In genomic region chr4:70559216-70559830, GRCh38 we compare ENCODE assay signal across 9 cellular contexts. TPM values are rescaled to one million over a fixed set of nuclear protein-coding genes. Genes with fewer than 3 reads are reported as not detected.
DNase-seq lines count a peak whose midpoint lies in the region; ATAC-seq and TF ChIP-seq lines count a peak whose summit lies in the region.
"Had no signal": no experiment of that assay in that cellular context is flagged by ENCODE, and none has a peak within 500 bp of the region (broad histone marks: within the 10 kb centered on the region; RNA-seq: fewer than 3 reads in every experiment).

No MANE protein-coding gene starts in this region.

- H3K4me1 Mint-ChIP-seq in glutamatergic neuron (ENCODE audit: low read depth, unreplicated experiment): no peaks in the 10 kb centered on the region

- no peaks in the 10 kb centered on the region for H3K36me3 Mint-ChIP-seq in glutamatergic neuron (ENCODE audit: unreplicated experiment)

- DNase-seq in AG09309 (ENCODE audit: low read depth) (peak; percentile 3), GM12865 (ENCODE audit: low read depth) (peak; percentile 46), NCI-H460 (ENCODE audit: extremely low read depth, low read depth) (peak; percentile 41), glutamatergic neuron (peak; percentile 54), retinal pigment epithelial cell (ENCODE audit: low read depth) (no peak)
- peak; percentile 13 for DNase-seq in activated naive CD4-positive, alpha-beta T cell treated with Interleukin-2 at 50 U/mL for 16 hours
- DNase-seq in activated effector memory CD4-positive, alpha-beta T cell treated with Interleukin-2 at 50 U/mL for 16 hours: no peak

- peak; percentile 76 for ATAC-seq in HG02981 (IDR thresholded peaks at IDR 0.05; ENCODE audit: unreplicated experiment)

- H3K9me3 Mint-ChIP-seq in glutamatergic neuron (ENCODE audit: unreplicated experiment): no peaks in the 10 kb centered on the region

- H3K27ac Mint-ChIP-seq in glutamatergic neuron (ENCODE audit: unreplicated experiment): no peak overlapping the region

- peak; percentile 84 for TF ChIP-seq CTCF in AG09309 (IDR thresholded peaks at IDR 0.05; ENCODE audit: control insufficient read depth, insufficient read depth, low read depth, low read length, missing control alignments)
- peak; percentile 64 for TF ChIP-seq CTCF in GM12865 (IDR thresholded peaks at IDR 0.05; ENCODE audit: insufficient read depth, low read depth, low read length, missing control alignments)
- TF ChIP-seq CTCF in glutamatergic neuron (IDR thresholded peaks at IDR 0.05; ENCODE audit: partially characterized antibody, unreplicated experiment): peak; percentile 60
- TF ChIP-seq CTCF in retinal pigment epithelial cell (conservative IDR thresholded peaks at IDR 0.05; ENCODE audit: low read depth, low read length): peak; percentile 84

- no peaks in the 10 kb centered on the region for H3K27me3 Mint-ChIP-seq in glutamatergic neuron (ENCODE audit: unreplicated experiment)

- H3K4me3 ChIP-seq in AG09309 (ENCODE audit: control insufficient read depth, low read depth, low read length): no peak overlapping the region
- no peak overlapping the region for H3K4me3 ChIP-seq in GM12865 (ENCODE audit: low read depth, low read length)
- H3K4me3 ChIP-seq in retinal pigment epithelial cell (ENCODE audit: low read length): no peak overlapping the region
- H3K4me3 ChIP-seq: SJSA1 had no signal

- no peak overlapping the region for H3K4me3 Mint-ChIP-seq in glutamatergic neuron (ENCODE audit: unreplicated experiment)

RNA-seq across cellular contexts. Expression of gene AMBN, which starts 32.7 kb away (rescaled TPM):
- total RNA-seq in NCI-H460 (2014; rRNA removed; shearing (Covaris generic)): not detected in 2 replicates
- polyA plus RNA-seq in NCI-H460 (2014; cell fraction: nucleus; rRNA removed): not detected in 2 replicates
- total RNA-seq in glutamatergic neuron (ENCODE audit: unreplicated experiment): not detected
- total RNA-seq: SJSA1 had no signal

RNA-seq across cellular contexts. Expression of gene AMTN, which starts 41.0 kb away (rescaled TPM):
- not detected in 2 replicates for total RNA-seq in NCI-H460 (2014; rRNA removed; shearing (Covaris generic))
- not detected in 2 replicates for polyA plus RNA-seq in NCI-H460 (2014; cell fraction: nucleus; rRNA removed)
- not detected for total RNA-seq in glutamatergic neuron (ENCODE audit: unreplicated experiment)
- total RNA-seq: SJSA1 had no signal

Comparison
In these comparisons a context has a peak if more than half of its experiments do, and no peak if none do; other contexts are left out.
1. DNase-seq: peak in AG09309 (single experiment), GM12865 (single experiment), NCI-H460 (single experiment), activated naive CD4-positive, alpha-beta T cell treated with Interleukin-2 at 50 U/mL for 16 hours (single experiment) and glutamatergic neuron (single experiment); none in retinal pigment epithelial cell (single experiment) and activated effector memory CD4-positive, alpha-beta T cell treated with Interleukin-2 at 50 U/mL for 16 hours (single experiment).
2. Peak in every context shown above with its lines, with median percentiles within 50 percentile points of each other: CTCF ChIP-seq.